In genomic region chr6:97669191-97669651, GRCh38 we compare ENCODE assay signal across 8 cellular contexts.
DNase-seq lines count a peak whose midpoint lies in the region; ATAC-seq and TF ChIP-seq lines count a peak whose summit lies in the region.

No MANE protein-coding gene starts in this region.

- H3K4me1 ChIP-seq in mesenchymal stem cell (ENCODE audit: control insufficient read depth, insufficient read depth, low read depth, low read length): peaks cover 8% of the 10 kb centered on the region

- no peak overlapping the region for H2AK5ac ChIP-seq in mesenchymal stem cell (ENCODE audit: low read length, severe bottlenecking)

- ATAC-seq in GM19463 (IDR thresholded peaks at IDR 0.05; ENCODE audit: unreplicated experiment) (peak; percentile 99), HG03442 (IDR thresholded peaks at IDR 0.05; ENCODE audit: unreplicated experiment) (peak; percentile 100)

- in situ Hi-C loops in astrocyte of the cerebellum (cut with HindIII; ENCODE audit: low sequenced_read_pairs): no loop called here

- H4K8ac ChIP-seq in mesenchymal stem cell (ENCODE audit: low read length): no peak overlapping the region

- H3K4ac ChIP-seq in mesenchymal stem cell (ENCODE audit: low read depth in 1 of 2, low read length in 2 of 2): no peak overlapping the region

- H3K4me3 ChIP-seq in GM06990 (replicated peaks; ENCODE audit: low read depth, low read length) (peak overlapping the region; percentile 42), astrocyte of the cerebellum (ENCODE audit: low read depth, low read length) (peak overlapping the region; percentile 42), mesenchymal stem cell (ENCODE audit: insufficient read depth in 1 of 2, low read depth in 1 of 2, low read length in 2 of 2) (peak overlapping the region; percentile 28 to 75)

- 34% methylated on average over 9 of the region's 10 CpGs for WGBS in mesenchymal stem cell

- H3K36me3 ChIP-seq in GM06990 (ENCODE audit: control insufficient read depth, insufficient read depth, low read length): no peaks in the 10 kb centered on the region
- H3K36me3 ChIP-seq in mesenchymal stem cell (ENCODE audit: control insufficient read depth in 1 of 2, insufficient read depth in 2 of 2, low read depth in 1 of 2, low read length in 2 of 2): no peaks in the 10 kb centered on the region

- H4K91ac ChIP-seq in mesenchymal stem cell (ENCODE audit: low read length): no peak overlapping the region

- no peak overlapping the region for H2BK120ac ChIP-seq in mesenchymal stem cell (ENCODE audit: low read depth, low read length)

- H3K23ac ChIP-seq in mesenchymal stem cell (ENCODE audit: low read length in 2 of 2): no peak overlapping the region

- H3K9me3 ChIP-seq in mesenchymal stem cell (ENCODE audit: control insufficient read depth, low read length): no peaks in the 10 kb centered on the region

- TF ChIP-seq CTCF in GM06990 (IDR thresholded peaks at IDR 0.05; ENCODE audit: insufficient read depth, low read length, poor library complexity, severe bottlenecking): no peak
- TF ChIP-seq CTCF in astrocyte of the cerebellum (IDR thresholded peaks at IDR 0.05; ENCODE audit: low read depth, low read length, missing control alignments): no peak

- no peak overlapping the region for H2AFZ ChIP-seq in mesenchymal stem cell (ENCODE audit: low read depth, low read length)

- peak overlapping the region; percentile 68 for H3K27ac ChIP-seq in mesenchymal stem cell (ENCODE audit: low read length, poor library complexity, severe bottlenecking)

- H3K14ac ChIP-seq in mesenchymal stem cell (ENCODE audit: low read length in 2 of 2): no peak overlapping the region

- H3K18ac ChIP-seq in mesenchymal stem cell (ENCODE audit: low read depth in 1 of 2, low read length in 2 of 2): no peak overlapping the region

- peak overlapping the region; percentile 43 for H3K4me2 ChIP-seq in mesenchymal stem cell (ENCODE audit: low read length, poor library complexity, severe bottlenecking)

- H2BK5ac ChIP-seq in mesenchymal stem cell (ENCODE audit: low read depth, low read length, poor library complexity, severe bottlenecking): no peak overlapping the region

- H3K27me3 ChIP-seq in GM06990 (replicated peaks; ENCODE audit: control insufficient read depth, insufficient read depth, low read length) (no peaks in the 10 kb centered on the region), mesenchymal stem cell (ENCODE audit: control insufficient read depth in 1 of 2, insufficient read depth in 1 of 2, low read length in 2 of 2) (no peaks in the 10 kb centered on the region)

- H3K79me1 ChIP-seq in mesenchymal stem cell (replicated peaks; ENCODE audit: low read length, poor library complexity, severe bottlenecking): no peaks in the 10 kb centered on the region

- peak overlapping the region; percentile 62 for H3K9ac ChIP-seq in mesenchymal stem cell (ENCODE audit: low read length)

- H2BK15ac ChIP-seq in mesenchymal stem cell (ENCODE audit: low read depth, poor library complexity, severe bottlenecking): no peak overlapping the region

- peak; percentile 74 for DNase-seq in GM06990 (ENCODE audit: extremely low read depth, insufficient read length)
- DNase-seq in astrocyte of the cerebellum (ENCODE audit: low read depth): peak; percentile 15
- peak; percentile 6 for DNase-seq in mesenchymal stem cell
- DNase-seq in NK-92 treated with Interleukin-12 subunit alpha and Interleukin-12 subunit beta, amount 100 ng/mL, for 24 hours (lab: John Stamatoyannopoulos, UW): no peak
- no peak for DNase-seq in HuH-7 (ENCODE audit: low spot score)
- no peak for DNase-seq in GF-D8 (lab: John Stamatoyannopoulos, UW)

- no peak overlapping the region for H2BK12ac ChIP-seq in mesenchymal stem cell (ENCODE audit: low read length in 2 of 2)

Comparison
In these comparisons a context has a peak if more than half of its experiments do, and no peak if none do; other contexts are left out.
1. DNase-seq: peak in GM06990 (single experiment), astrocyte of the cerebellum (single experiment) and mesenchymal stem cell (single experiment); none in NK-92 treated with Interleukin-12 subunit alpha and Interleukin-12 subunit beta, amount 100 ng/mL, for 24 hours (single experiment), HuH-7 (single experiment) and GF-D8 (single experiment).
2. Peak in every context shown above with its lines, with median percentiles within 50 percentile points of each other: H3K4me3 ChIP-seq.